ENCODE assay signal across 12 cellular contexts in genomic region chr16:80441935-80442334, GRCh38.
DNase-seq lines count a peak whose midpoint lies in the region; ATAC-seq lines count a peak whose summit lies in the region.
"Had no signal": no experiment of that assay in that cellular context is flagged by ENCODE, and none has a peak within 500 bp of the region (broad histone marks: within the 10 kb centered on the region; RNA-seq: fewer than 3 reads in every experiment).

No MANE protein-coding gene starts in this region.

- ATAC-seq in GM18873 (IDR thresholded peaks at IDR 0.05; ENCODE audit: low FRiP score, unreplicated experiment), result peak; percentile 80
- peak; percentile 57 for ATAC-seq in GM21381 (IDR thresholded peaks at IDR 0.05; ENCODE audit: unreplicated experiment)
- peak; percentile 45 for ATAC-seq in HG03159 (IDR thresholded peaks at IDR 0.05; ENCODE audit: unreplicated experiment)
- no peak for ATAC-seq in HG03139 (IDR thresholded peaks at IDR 0.05; ENCODE audit: unreplicated experiment)

- DNase-seq in NCI-H524 treated with DMSO at 0.1 percent for 48 hours (lab: John Stamatoyannopoulos, UW) (no peak), NCI-H1417 (lab: John Stamatoyannopoulos, UW) (no peak), SHP77 treated with DMSO at 0.1 percent for 48 hours (lab: John Stamatoyannopoulos, UW) (no peak)
- DNase-seq: C1 segment of cervical spinal cord; Calu3; CD4-positive, alpha-beta T cell; DMS 273 treated with DMSO at 0.1 percent for 48 hours; HFFc6 had no signal
